Comparison of ENCODE assay signal across 14 cellular contexts in the genomic region with DNA sequence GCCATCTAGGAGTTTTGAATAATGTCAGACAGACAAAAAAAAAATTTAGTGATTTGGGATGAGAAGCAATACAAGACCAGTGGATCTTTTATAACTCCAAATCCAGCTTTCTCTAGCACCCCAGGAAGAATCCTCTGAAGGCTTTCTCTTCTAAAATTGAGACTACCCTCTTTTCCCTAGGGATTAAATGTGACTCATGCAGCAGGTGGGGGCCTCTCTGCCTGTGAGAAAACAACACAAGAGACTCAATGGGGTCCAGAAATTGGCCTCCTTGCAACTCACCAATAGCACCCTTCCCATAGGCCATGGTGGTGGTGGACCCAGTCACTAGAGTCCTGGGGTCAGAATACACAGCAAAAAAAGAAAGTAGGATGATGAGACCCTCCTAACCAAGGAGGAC.
A peak's percentile ranks its signal among the peaks of the same experiment; 100 is the strongest.
DNase-seq lines count a peak whose midpoint lies in the region; TF ChIP-seq lines count a peak whose summit lies in the region.
"Had no signal": no experiment of that assay in that cellular context is flagged by ENCODE, and none has a peak within 500 bp of the region (broad histone marks: within the 10 kb centered on the region; RNA-seq: fewer than 3 reads in every experiment).

No MANE protein-coding gene starts in this region.

- DNase-seq in DMS53 (lab: John Stamatoyannopoulos, UW) = peak; percentile 0
- no peak for DNase-seq in DMS53 treated with DMSO at 0.1 percent for 48 hours (lab: John Stamatoyannopoulos, UW; ENCODE audit: unreplicated experiment)
- peak; percentile 6 for DNase-seq in COLO829 (ENCODE audit: low spot score)
- DNase-seq in NCI-H2171 (lab: John Stamatoyannopoulos, UW) = peak; percentile 30
- DNase-seq in WERI-Rb-1 = no peak
- no peak for DNase-seq in NCI-H1092 (lab: John Stamatoyannopoulos, UW)
- DNase-seq in cerebellar cortex (ENCODE audit: low spot score) = no peak
- no peak for DNase-seq in NCI-H1048 (lab: John Stamatoyannopoulos, UW)
- DNase-seq: 8988T; ACHN; CD4-positive, CD25-positive, alpha-beta regulatory T cell; H7 had no signal

- TF ChIP-seq CTCF in WERI-Rb-1 (IDR thresholded peaks at IDR 0.05; ENCODE audit: low read depth, low read length) = no peak

- no peaks in the 10 kb centered on the region for H3K27me3 ChIP-seq in WERI-Rb-1 (ENCODE audit: insufficient read depth, low read depth, severe bottlenecking)
- H3K27me3 ChIP-seq: BLaER1 treated with 17β-estradiol and CSF1 and Interleukin-3, amounts not matched to agents 10 nM and 100 nM had no signal

- H3K36me3 ChIP-seq in WERI-Rb-1 = no peaks in the 10 kb centered on the region
- H3K36me3 ChIP-seq: BLaER1 treated with 17β-estradiol and CSF1 and Interleukin-3, amounts not matched to agents 10 nM and 100 nM had no signal

- 0 out of 2 replicates have a peak overlapping the region, but pooled peaks have one; percentile 6 for H3K27ac ChIP-seq in WERI-Rb-1
- H3K27ac ChIP-seq: BLaER1 treated with 17β-estradiol and CSF1 and Interleukin-3, amounts not matched to agents 10 nM and 100 nM had no signal

- no peak overlapping the region for H3K4me3 ChIP-seq in WERI-Rb-1 (ENCODE audit: low read depth, low read length)
- H3K4me3 ChIP-seq: BLaER1 treated with 17β-estradiol and CSF1 and Interleukin-3, amounts not matched to agents 10 nM and 100 nM; GM23338 had no signal

- H3K9me3 ChIP-seq in WERI-Rb-1 (ENCODE audit: severe bottlenecking) = no peaks in the 10 kb centered on the region
- H3K9me3 ChIP-seq: BLaER1 treated with 17β-estradiol and CSF1 and Interleukin-3, amounts not matched to agents 10 nM and 100 nM had no signal

Comparison
In these comparisons a context has a peak if more than half of its experiments do, and no peak if none do; other contexts are left out.
1. DNase-seq: peak in DMS53 (single experiment), COLO829 (single experiment) and NCI-H2171 (single experiment); none in DMS53 treated with DMSO at 0.1 percent for 48 hours (single experiment), WERI-Rb-1 (single experiment), NCI-H1092 (single experiment), cerebellar cortex (single experiment) and NCI-H1048 (single experiment).